Comparison of ENCODE assay signal across 8 cellular contexts in genomic region chr2:200308001-200308400, GRCh38. TPM values are rescaled to one million over a fixed set of nuclear protein-coding genes. Genes with fewer than 3 reads are reported as not detected.
DNase-seq lines count a peak whose midpoint lies in the region; ATAC-seq, FAIRE-seq and TF ChIP-seq lines count a peak whose summit lies in the region.

No MANE protein-coding gene starts in this region.

- no peak for DNase-seq in activated naive CD4-positive, alpha-beta T cell treated with anti-CD3 and anti-CD28 coated beads for 36 hours
- no peak for DNase-seq in activated naive CD4-positive, alpha-beta T cell treated with Interleukin-2 at 50 U/mL for 16 hours
- no peak for DNase-seq in activated naive CD8-positive, alpha-beta T cell treated with anti-CD3 and anti-CD28 coated beads, Interleukin-2, amount 50 U/mL, for 24 hours
- DNase-seq in kidney (no peak), type B pancreatic cell (ENCODE audit: extremely low spot score, unreplicated experiment) (no peak), mucosa of descending colon (no peak), posterior vena cava (ENCODE audit: low spot score) (no peak)

- H3K27ac ChIP-seq in kidney (ENCODE audit: low read depth in 2 of 2, low read length in 2 of 2), result peak overlapping the region; percentile 1 to 34

- no peak for FAIRE-seq in kidney (lab: Jason Lieb, UNC)

- H3K9me3 ChIP-seq in kidney (ENCODE audit: control insufficient read depth in 1 of 2, low read length in 2 of 2) (no peaks in the 10 kb centered on the region), mucosa of descending colon (no peaks in the 10 kb centered on the region)

- CTCF ChIA-PET in activated naive CD4-positive, alpha-beta T cell treated with anti-CD3 and anti-CD28 coated beads for 36 hours (lab: Charles Lee), result interaction anchor here (0.6 to 2.6 kb wide), 3 partner anchors 160 to 496 kb away, joined by 3 to 8 read pairs (median 4); no protein-coding TSS in a partner anchor

- ATAC-seq in activated naive CD8-positive, alpha-beta T cell treated with anti-CD3 and anti-CD28 coated beads, Interleukin-2, amount 50 U/mL, for 24 hours, result no peak
- ATAC-seq in mucosa of descending colon (no peak), GM18867 (IDR thresholded peaks at IDR 0.05; ENCODE audit: unreplicated experiment) (no peak)

- intact Hi-C loops in activated naive CD4-positive, alpha-beta T cell treated with anti-CD3 and anti-CD28 coated beads for 36 hours (cut with micrococcal nuclease), result loop anchor here (2.0 to 5.0 kb wide), 3 partner anchors 67 to 396 kb away; partner anchors contain the start of gene C2orf69
- intact Hi-C loops in kidney (cut with DNase I) (loop anchor here (10.0 kb wide), 2 partner anchors 177 to 323 kb away; no protein-coding TSS in a partner anchor), mucosa of descending colon (cut with DNase I, micrococcal nuclease) (loop anchor here in 1 of 2 donors (10.0 kb wide), 1 partner anchor 167 kb away; no protein-coding TSS in a partner anchor), posterior vena cava (cut with DNase I) (loop anchor here in 1 of 2 donors (10.0 kb wide), 1 partner anchor 157 kb away; no protein-coding TSS in a partner anchor)

- peak overlapping the region; percentile 67 to 69 for H3K4me3 ChIP-seq in kidney (ENCODE audit: low read length in 2 of 2)
- no peak overlapping the region for H3K4me3 ChIP-seq in mucosa of descending colon

- H3K4me3 Mint-ChIP-seq in activated naive CD4-positive, alpha-beta T cell treated with anti-CD3 and anti-CD28 coated beads for 36 hours, result peak overlapping the region; percentile 71
- peak overlapping the region; percentile 76 for H3K4me3 Mint-ChIP-seq in activated naive CD8-positive, alpha-beta T cell treated with anti-CD3 and anti-CD28 coated beads, Interleukin-2, amount 50 U/mL, for 24 hours
- H3K4me3 Mint-ChIP-seq in type B pancreatic cell, result peak overlapping the region; percentile 90

- H3K27me3 Mint-ChIP-seq in activated naive CD4-positive, alpha-beta T cell treated with anti-CD3 and anti-CD28 coated beads for 36 hours (ENCODE audit: low read depth), result peaks cover 15% of the 10 kb centered on the region
- H3K27me3 Mint-ChIP-seq in activated naive CD8-positive, alpha-beta T cell treated with anti-CD3 and anti-CD28 coated beads, Interleukin-2, amount 50 U/mL, for 24 hours, result peaks cover 38% of the 10 kb centered on the region
- no peaks in the 10 kb centered on the region for H3K27me3 Mint-ChIP-seq in type B pancreatic cell

- H3K36me3 Mint-ChIP-seq in activated naive CD4-positive, alpha-beta T cell treated with anti-CD3 and anti-CD28 coated beads for 36 hours (ENCODE audit: low read depth), result peaks cover 3% of the 10 kb centered on the region
- H3K36me3 Mint-ChIP-seq in activated naive CD8-positive, alpha-beta T cell treated with anti-CD3 and anti-CD28 coated beads, Interleukin-2, amount 50 U/mL, for 24 hours (ENCODE audit: low read depth), result peaks cover 2% of the 10 kb centered on the region
- peaks cover 5% of the 10 kb centered on the region for H3K36me3 Mint-ChIP-seq in type B pancreatic cell

- H3K4me1 Mint-ChIP-seq in activated naive CD4-positive, alpha-beta T cell treated with anti-CD3 and anti-CD28 coated beads for 36 hours (ENCODE audit: low read depth), result peaks cover 13% of the 10 kb centered on the region
- H3K4me1 Mint-ChIP-seq in activated naive CD8-positive, alpha-beta T cell treated with anti-CD3 and anti-CD28 coated beads, Interleukin-2, amount 50 U/mL, for 24 hours, result peaks cover 13% of the 10 kb centered on the region
- peaks cover 40% of the 10 kb centered on the region for H3K4me1 Mint-ChIP-seq in type B pancreatic cell (ENCODE audit: unreplicated experiment)

- no peak for TF ChIP-seq CTCF in kidney (IDR thresholded peaks at IDR 0.05; ENCODE audit: borderline replicate concordance, extremely low read depth, insufficient read depth)
- TF ChIP-seq CTCF in type B pancreatic cell (conservative IDR thresholded peaks at IDR 0.05), result no peak
- TF ChIP-seq CTCF in mucosa of descending colon (IDR thresholded peaks at IDR 0.05), result no peak

- H3K9ac ChIP-seq in kidney (ENCODE audit: low read length in 2 of 2), result peak overlapping the region in 1 of 2 donors; percentile 7

- H3K4me1 ChIP-seq in kidney (ENCODE audit: control insufficient read depth in 1 of 2, insufficient read depth in 1 of 2, low read depth in 1 of 2, low read length in 2 of 2) (peaks cover 4 to 13% of the 10 kb centered on the region in 2 donors), mucosa of descending colon (ENCODE audit: low read depth) (peaks cover 8% of the 10 kb centered on the region)

- no peak overlapping the region for H3K27ac Mint-ChIP-seq in activated naive CD4-positive, alpha-beta T cell treated with anti-CD3 and anti-CD28 coated beads for 36 hours
- H3K27ac Mint-ChIP-seq in activated naive CD8-positive, alpha-beta T cell treated with anti-CD3 and anti-CD28 coated beads, Interleukin-2, amount 50 U/mL, for 24 hours, result no peak overlapping the region
- H3K27ac Mint-ChIP-seq in type B pancreatic cell, result peak overlapping the region; percentile 90

- H3K36me3 ChIP-seq in kidney (ENCODE audit: control insufficient read depth in 1 of 2, insufficient read depth in 2 of 2, low read length in 2 of 2) (no peaks in the 10 kb centered on the region), mucosa of descending colon (ENCODE audit: low read depth) (no peaks in the 10 kb centered on the region)

- no peaks in the 10 kb centered on the region for H3K9me3 Mint-ChIP-seq in activated naive CD4-positive, alpha-beta T cell treated with anti-CD3 and anti-CD28 coated beads for 36 hours
- no peaks in the 10 kb centered on the region for H3K9me3 Mint-ChIP-seq in activated naive CD8-positive, alpha-beta T cell treated with anti-CD3 and anti-CD28 coated beads, Interleukin-2, amount 50 U/mL, for 24 hours
- peaks cover 6% of the 10 kb centered on the region for H3K9me3 Mint-ChIP-seq in type B pancreatic cell

RNA-seq across cellular contexts. Expression of gene SPATS2L, which starts 1.5 kb away (rescaled TPM):
- total RNA-seq in activated naive CD4-positive, alpha-beta T cell treated with anti-CD3 and anti-CD28 coated beads for 36 hours, result 10 to 100 TPM in 1 of 2 experiments, 1 to 10 TPM in 1; 8.9 to 10.9 TPM
- 166 TPM for total RNA-seq in kidney
- 86.1 TPM for polyA plus RNA-seq in kidney (ENCODE audit: insufficient read depth, low read depth, low replicate concordance)
- 97.8 and 114 TPM in 2 replicates for total RNA-seq in type B pancreatic cell (ENCODE audit: low replicate concordance)
- total RNA-seq in mucosa of descending colon, result 100 to 1,000 TPM; 160 to 238 (median 232) TPM
- 10 to 100 TPM; 68.7 to 76.6 TPM for total RNA-seq in posterior vena cava
